Comparison of ENCODE assay signal across 28 cellular contexts in genomic region chr1:57186455-57186854, GRCh38.
"Had no signal": no experiment of that assay in that cellular context is flagged by ENCODE, and none has a peak within 500 bp of the region (broad histone marks: within the 10 kb centered on the region; RNA-seq: fewer than 3 reads in every experiment).

No MANE protein-coding gene starts in this region.

- H3K4me2 ChIP-seq: neural progenitor cell, smooth muscle cell had no signal

- ATAC-seq: naive thymus-derived CD4-positive, alpha-beta T cell; natural killer cell; psoas muscle; right cardiac atrium; sciatic nerve; stimulated activated memory B cell treated with anti-CD40 and anti-IgM and Interleukin-4, amounts not matched to agents 10 μg/mL and 1 μg/mL and 100 μg/mL, for 72 hours had no signal

- H3K9ac ChIP-seq: neural progenitor cell, parathyroid adenoma had no signal

- H3K36me3 ChIP-seq: neural progenitor cell, ovary, spleen, stomach, thoracic aorta, thyroid gland, tibial nerve, upper lobe of left lung, vagina had no signal

- H3K27ac ChIP-seq: neural progenitor cell, ovary, parathyroid adenoma, psoas muscle, skin epidermis, spleen, stomach, thoracic aorta, thyroid gland, tibial nerve, upper lobe of left lung, vagina had no signal

- H3K4me3 ChIP-seq: neural progenitor cell, ovary, psoas muscle, skin epidermis, smooth muscle cell, spleen, stomach, thoracic aorta, thyroid gland, tibial nerve, upper lobe of left lung, vagina had no signal

- H2AFZ ChIP-seq: neural progenitor cell, parathyroid adenoma had no signal

- H3K9me3 ChIP-seq: ovary, psoas muscle, spleen, stomach, thoracic aorta, thyroid gland, tibial nerve, upper lobe of left lung, vagina had no signal

- DNase-seq: naive thymus-derived CD4-positive, alpha-beta T cell; natural killer cell; occipital lobe; ovary; posterior cingulate gyrus; psoas muscle; right cardiac atrium; spleen; stimulated activated CD4-positive, alpha-beta T cell treated with anti-CD3 and anti-CD28 coated beads, Interleukin-12 subunit alpha, Interleukin-12 subunit beta, amount 100 ng/mL, for 4 hours; stimulated activated CD4-positive, alpha-beta T cell treated with anti-CD3 and anti-CD28 coated beads, Interleukin-1b, Interleukin-23, amount 100 ng/mL, for 48 hours; stimulated activated CD4-positive, alpha-beta T cell treated with anti-CD3 and anti-CD28 coated beads, Interleukin-4, amount 100 ng/mL, for 1 hour; stimulated activated CD4-positive, alpha-beta T cell treated with anti-CD3 and anti-CD28 coated beads, Interleukin-4, amount 100 ng/mL, for 4 hours; stimulated activated CD8-positive, alpha-beta memory T cell treated with anti-CD3 and anti-CD28 coated beads, Interleukin-4, amount 100 ng/mL, for 48 hours; stimulated activated naive CD4-positive, alpha-beta T cell treated with Interleukin-2 at 50 U/mL for 16 hours; stomach; thyroid gland; trophoblast cell; upper lobe of left lung had no signal

- H3K79me2 ChIP-seq: parathyroid adenoma had no signal

- H3K27me3 ChIP-seq: neural progenitor cell, ovary, spleen, stomach, thyroid gland, tibial nerve, upper lobe of left lung, vagina had no signal

- H3K4me1 ChIP-seq: parathyroid adenoma, psoas muscle, spleen, stomach, thyroid gland, tibial nerve, upper lobe of left lung, vagina had no signal

- FAIRE-seq: urothelium cell line had no signal
